Comparison of ENCODE assay signal across 19 cellular contexts in the genomic region with DNA sequence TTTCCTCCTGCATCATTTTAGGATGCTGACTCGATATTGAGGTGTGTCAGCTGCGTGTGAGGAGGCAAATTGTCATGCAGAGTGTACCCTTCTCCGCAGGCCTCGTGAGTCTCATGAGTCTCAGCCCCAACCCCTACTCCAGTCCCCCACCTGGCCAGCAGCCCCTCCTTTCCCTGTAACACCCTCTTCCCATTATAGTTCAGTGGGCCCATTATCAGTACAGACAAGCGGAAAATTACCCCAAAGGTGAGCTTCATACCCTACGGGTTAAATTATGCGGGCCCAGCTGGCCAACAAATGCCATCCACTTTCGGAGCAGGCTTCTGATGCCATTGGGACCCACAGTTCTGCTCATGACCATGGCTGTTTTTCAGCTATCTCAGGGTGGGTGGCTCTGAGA. TPM values are rescaled to one million over a fixed set of nuclear protein-coding genes. Genes with fewer than 3 reads are reported as not detected.
A peak's percentile ranks its signal among the peaks of the same experiment; 100 is the strongest.
DNase-seq lines count a peak whose midpoint lies in the region; ATAC-seq and TF ChIP-seq lines count a peak whose summit lies in the region.
"Had no signal": no experiment of that assay in that cellular context is flagged by ENCODE, and none has a peak within 500 bp of the region (broad histone marks: within the 10 kb centered on the region; RNA-seq: fewer than 3 reads in every experiment).

No MANE protein-coding gene starts in this region.

- H3K4me1 Mint-ChIP-seq in activated CD4-positive, alpha-beta T cell treated with anti-CD3 and anti-CD28 coated beads, Interleukin-2, amount 10 ng/mL, durations not matched to agents 24 days and 14 days: peaks cover 17% of the 10 kb centered on the region
- H3K4me1 Mint-ChIP-seq in endothelial cell (ENCODE audit: unreplicated experiment): no peaks in the 10 kb centered on the region
- no peaks in the 10 kb centered on the region for H3K4me1 Mint-ChIP-seq in stimulated activated memory B cell treated with anti-CD40 and anti-IgM and Interleukin-4, amounts not matched to agents 10 μg/mL and 1 μg/mL and 100 μg/mL, for 72 hours
- H3K4me1 Mint-ChIP-seq: CD14-positive monocyte, H9, IgD-negative memory B cell had no signal

- H3K4me3 Mint-ChIP-seq in activated CD4-positive, alpha-beta T cell treated with anti-CD3 and anti-CD28 coated beads, Interleukin-2, amount 10 ng/mL, durations not matched to agents 24 days and 14 days: no peak overlapping the region
- H3K4me3 Mint-ChIP-seq in endothelial cell (ENCODE audit: unreplicated experiment): peak overlapping the region; percentile 7
- no peak overlapping the region for H3K4me3 Mint-ChIP-seq in stimulated activated memory B cell treated with anti-CD40 and anti-IgM and Interleukin-4, amounts not matched to agents 10 μg/mL and 1 μg/mL and 100 μg/mL, for 72 hours
- H3K4me3 Mint-ChIP-seq: CD14-positive monocyte; CD4-positive, alpha-beta memory T cell; H9; IgD-negative memory B cell had no signal

- H3K9me3 ChIP-seq in lung (ENCODE audit: control insufficient read depth in 2 of 2, insufficient read depth in 1 of 2, low read length in 1 of 2) (no peaks in the 10 kb centered on the region), GM23248 (ENCODE audit: low read depth) (no peaks in the 10 kb centered on the region)
- H3K9me3 ChIP-seq: A549, BLaER1 had no signal

- no peaks in the 10 kb centered on the region for H3K9me2 ChIP-seq in GM23248 (ENCODE audit: insufficient read depth)

- H3K4me1 ChIP-seq in lung (ENCODE audit: control insufficient read depth in 2 of 2, insufficient read depth in 2 of 2, low read length in 2 of 2) (no peaks in the 10 kb centered on the region), GM23248 (ENCODE audit: insufficient read depth) (no peaks in the 10 kb centered on the region)
- H3K4me1 ChIP-seq: A549, BLaER1 had no signal

- peaks cover 2% of the 10 kb centered on the region for H3K27me3 Mint-ChIP-seq in activated CD4-positive, alpha-beta T cell treated with anti-CD3 and anti-CD28 coated beads, Interleukin-2, amount 10 ng/mL, durations not matched to agents 24 days and 14 days
- H3K27me3 Mint-ChIP-seq in endothelial cell (ENCODE audit: unreplicated experiment): peaks cover 1% of the 10 kb centered on the region
- no peaks in the 10 kb centered on the region for H3K27me3 Mint-ChIP-seq in stimulated activated memory B cell treated with anti-CD40 and anti-IgM and Interleukin-4, amounts not matched to agents 10 μg/mL and 1 μg/mL and 100 μg/mL, for 72 hours

- ATAC-seq in lung (ENCODE audit: insufficient read depth, low FRiP score): no peak
- ATAC-seq in left colon: no peak
- no peak for ATAC-seq in stimulated activated memory B cell treated with anti-CD40 and anti-IgM and Interleukin-4, amounts not matched to agents 10 μg/mL and 1 μg/mL and 100 μg/mL, for 72 hours
- ATAC-seq: A549, HepG2 had no signal

- no peaks in the 10 kb centered on the region for H3F3A ChIP-seq in GM23248 (ENCODE audit: insufficient read depth)

- no peaks in the 10 kb centered on the region for H3K79me2 ChIP-seq in GM23248 (ENCODE audit: insufficient read depth)

- no peak overlapping the region for H3K4me3 ChIP-seq in lung
- no peak overlapping the region for H3K4me3 ChIP-seq in GM23248
- H3K4me3 ChIP-seq: A549, BLaER1 had no signal

- H3K36me3 Mint-ChIP-seq in activated CD4-positive, alpha-beta T cell treated with anti-CD3 and anti-CD28 coated beads, Interleukin-2, amount 10 ng/mL, durations not matched to agents 24 days and 14 days (ENCODE audit: low read depth): peaks cover 1% of the 10 kb centered on the region
- peaks cover 47% of the 10 kb centered on the region for H3K36me3 Mint-ChIP-seq in endothelial cell (ENCODE audit: low read depth, unreplicated experiment)
- H3K36me3 Mint-ChIP-seq in stimulated activated memory B cell treated with anti-CD40 and anti-IgM and Interleukin-4, amounts not matched to agents 10 μg/mL and 1 μg/mL and 100 μg/mL, for 72 hours: no peaks in the 10 kb centered on the region
- H3K36me3 Mint-ChIP-seq: CD14-positive monocyte; CD4-positive, alpha-beta memory T cell had no signal

- H3K36me3 ChIP-seq in lung (ENCODE audit: control insufficient read depth in 2 of 2, insufficient read depth in 2 of 2, low read length in 2 of 2) (peaks cover 0 to 5% of the 10 kb centered on the region in 2 donors), GM23248 (ENCODE audit: low read depth) (no peaks in the 10 kb centered on the region)
- H3K36me3 ChIP-seq: BLaER1 had no signal

- intact Hi-C loops in activated CD4-positive, alpha-beta T cell treated with anti-CD3 and anti-CD28 coated beads, Interleukin-2, amount 10 ng/mL, durations not matched to agents 24 days and 14 days (cut with micrococcal nuclease): no loop called here
- intact Hi-C loops in left colon (cut with DNase I, micrococcal nuclease): no loop called here

- TF ChIP-seq CTCF in endothelial cell (IDR thresholded peaks at IDR 0.05; ENCODE audit: unreplicated experiment) (no peak), lung (IDR thresholded peaks at IDR 0.05; ENCODE audit: control extremely low read depth, extremely low read depth) (no peak)

- WGBS in lung, 2 donors: 97% methylated on average over 8 of the region's 8 CpGs
- 92 to 94% methylated on average over 8 of the region's 8 CpGs for WGBS in GM23248 (ENCODE audit: low coverage in 1 of 2, low lambda C conversion rate in 2 of 2, missing lambda C conversion rate in 2 of 2), 2 experiments

- no peak overlapping the region for H3K27ac ChIP-seq in lung (ENCODE audit: low read depth in 1 of 2, low read length in 1 of 2)
- no peak overlapping the region for H3K27ac ChIP-seq in GM23248
- H3K27ac ChIP-seq: 22Rv1, A549, BLaER1 had no signal

- no peak overlapping the region for H2AFZ ChIP-seq in GM23248

- H3K27ac Mint-ChIP-seq in activated CD4-positive, alpha-beta T cell treated with anti-CD3 and anti-CD28 coated beads, Interleukin-2, amount 10 ng/mL, durations not matched to agents 24 days and 14 days: no peak overlapping the region
- no peak overlapping the region for H3K27ac Mint-ChIP-seq in endothelial cell (ENCODE audit: unreplicated experiment)
- no peak overlapping the region for H3K27ac Mint-ChIP-seq in stimulated activated memory B cell treated with anti-CD40 and anti-IgM and Interleukin-4, amounts not matched to agents 10 μg/mL and 1 μg/mL and 100 μg/mL, for 72 hours
- H3K27ac Mint-ChIP-seq: CD14-positive monocyte, H9 had no signal

- no peaks in the 10 kb centered on the region for H4K20me1 ChIP-seq in GM23248 (ENCODE audit: insufficient read depth)
- H4K20me1 ChIP-seq: BLaER1 had no signal

- H3K27me3 ChIP-seq in lung (ENCODE audit: control insufficient read depth, insufficient read depth) (no peaks in the 10 kb centered on the region), GM23248 (replicated peaks; ENCODE audit: insufficient read depth) (no peaks in the 10 kb centered on the region)
- H3K27me3 ChIP-seq: BLaER1 had no signal

- H3K9me3 Mint-ChIP-seq in activated CD4-positive, alpha-beta T cell treated with anti-CD3 and anti-CD28 coated beads, Interleukin-2, amount 10 ng/mL, durations not matched to agents 24 days and 14 days: no peaks in the 10 kb centered on the region
- no peaks in the 10 kb centered on the region for H3K9me3 Mint-ChIP-seq in endothelial cell (ENCODE audit: unreplicated experiment)
- H3K9me3 Mint-ChIP-seq in stimulated activated memory B cell treated with anti-CD40 and anti-IgM and Interleukin-4, amounts not matched to agents 10 μg/mL and 1 μg/mL and 100 μg/mL, for 72 hours: peaks cover 4% of the 10 kb centered on the region

- in situ Hi-C loops in GM23248 (cut with MboI): loop anchor here (10.0 kb wide), 1 partner anchor 359 kb away; the partner anchor contains the start of gene SFTPA2

- peak; percentile 46 for DNase-seq in activated CD4-positive, alpha-beta T cell treated with anti-CD3 and anti-CD28 coated beads, Interleukin-2, amount 10 ng/mL, durations not matched to agents 24 days and 14 days
- no peak for DNase-seq in activated CD4-positive, alpha-beta T cell treated with anti-CD3 and anti-CD28 coated beads, Interleukin-2, amount 50 U/mL, for 48 hours
- DNase-seq in endothelial cell (ENCODE audit: low spot score) (no peak), lung (ENCODE audit: low spot score) (peak; percentile 23), left colon (no peak), GM23248 (no peak)
- DNase-seq: CD4-positive, alpha-beta memory T cell; DMS153; DMS79; GDM1; H9 had no signal

- H3K4me2 ChIP-seq in GM23248 (ENCODE audit: unreplicated experiment): no peak overlapping the region
- H3K4me2 ChIP-seq: A549, BLaER1 had no signal

- H3K9ac ChIP-seq in GM23248: no peak overlapping the region
- H3K9ac ChIP-seq: BLaER1 had no signal

RNA-seq across cellular contexts. Expression of gene SFTPD, which starts 25.2 kb away (rescaled TPM):
- not detected in 2 replicates for total RNA-seq in activated CD4-positive, alpha-beta T cell treated with anti-CD3 and anti-CD28 coated beads, Interleukin-2, amount 10 ng/mL, durations not matched to agents 24 days and 14 days
- total RNA-seq in endothelial cell (ENCODE audit: unreplicated experiment) (0.31 TPM), lung (100 to 1,000 TPM; 216 to 661 TPM), left colon (not detected)
- polyA plus RNA-seq in lung (100 to 1,000 TPM; 635 to 636 TPM), GM23248 (2016; fragmentation: Nextera tagmentation; extraction: Ambion mirVana) (0.24 and 0.46 TPM in 2 replicates)
- total RNA-seq in GM23248 (2014; rRNA removed; shearing (Covaris generic)): not detected in 2 replicates
- total RNA-seq: CD4-positive, alpha-beta memory T cell; Daoy; HepG2 had no signal
- polyA plus RNA-seq: CD4-positive, alpha-beta memory T cell; HepG2; IgD-negative memory B cell had no signal

Comparison
In these comparisons a context has a peak if more than half of its experiments do, and no peak if none do; other contexts are left out.
1. DNase-seq: peak in activated CD4-positive, alpha-beta T cell treated with anti-CD3 and anti-CD28 coated beads, Interleukin-2, amount 10 ng/mL, durations not matched to agents 24 days and 14 days (single experiment) and lung (single experiment); none in activated CD4-positive, alpha-beta T cell treated with anti-CD3 and anti-CD28 coated beads, Interleukin-2, amount 50 U/mL, for 48 hours (0 of 2), endothelial cell (single experiment), left colon (0 of 2) and GM23248 (single experiment).
2. RNA of gene SFTPD, which starts 25.2 kb away (total RNA-seq): 216 to 661 TPM in lung; 0.31 TPM in endothelial cell (single experiment), not detected in left colon, not detected in activated CD4-positive, alpha-beta T cell treated with anti-CD3 and anti-CD28 coated beads, Interleukin-2, amount 10 ng/mL, durations not matched to agents 24 days and 14 days and not detected in GM23248; every median in the first group is over 100 times any median in the second.